Comparison of ENCODE assay signal across 1 cellular context in the genomic region with DNA sequence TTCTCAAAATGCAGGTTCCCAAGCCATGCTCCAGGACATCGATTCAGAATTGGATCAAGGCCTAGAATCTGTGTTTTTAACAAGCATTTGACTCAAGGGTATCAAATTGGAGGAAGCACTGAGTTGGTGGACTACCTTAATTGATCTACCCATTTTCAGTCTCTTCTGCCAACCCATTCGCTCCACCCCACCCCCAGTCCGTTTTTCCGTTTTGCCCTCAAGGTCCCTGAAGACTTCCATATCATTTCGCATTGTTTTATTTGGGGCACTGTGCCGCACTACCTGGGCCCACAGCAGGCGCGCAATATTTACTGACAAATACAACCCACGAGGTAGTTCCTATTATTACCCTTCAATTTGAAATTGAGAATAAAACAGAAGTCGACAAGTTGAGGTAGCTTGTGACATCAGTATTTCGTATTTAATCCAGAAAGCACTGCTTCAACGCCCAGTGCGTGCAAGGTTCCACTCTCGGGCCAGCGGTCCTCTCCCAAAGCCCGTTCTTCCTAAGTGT.
TF ChIP-seq lines count a peak whose summit lies in the region.

No MANE protein-coding gene starts in this region.

TF ChIP-seq in HCT116, 20 proteins besides CTCF, POLR2A, EP300 and RAD21 (continued from another document):
- TF ChIP-seq YY1 (IDR thresholded peaks at IDR 0.05; ENCODE audit: extremely low read depth, insufficient replicate concordance, low read depth, low read length) (no peak), SP1 (IDR thresholded peaks at IDR 0.05; ENCODE audit: low read depth) (no peak), TCF7L2 (IDR thresholded peaks at IDR 0.05; ENCODE audit: borderline replicate concordance, extremely low read depth, insufficient read depth, insufficient read length) (no peak), SRF (IDR thresholded peaks at IDR 0.05; ENCODE audit: low read depth) (no peak)
